Comparison of ENCODE assay signal across 1 cellular context in genomic region chr6:75345413-75345812, GRCh38.
TF ChIP-seq lines count a peak whose summit lies in the region.

No MANE protein-coding gene starts in this region.

TF ChIP-seq in K562, 482 proteins besides CTCF, POLR2A, EP300 and RAD21 (continued from another document and continues in another):
- TF ChIP-seq MECOM (CRISPR knock-in tag; IDR thresholded peaks at IDR 0.05) (no peak), E2F8 (IDR thresholded peaks at IDR 0.05; ENCODE audit: low read depth, partially characterized antibody) (no peak), CTBP1 (IDR thresholded peaks at IDR 0.05; ENCODE audit: borderline replicate concordance) (no peak), POLR2AphosphoS5 (IDR thresholded peaks at IDR 0.05; ENCODE audit: control insufficient read depth, insufficient read depth, low read depth, low read length) (no peak), PCBP1 (IDR thresholded peaks at IDR 0.05; ENCODE audit: low read depth, low read length, poor library complexity, severe bottlenecking) (no peak), SREBF1 (IDR thresholded peaks at IDR 0.05; ENCODE audit: borderline replicate concordance, low read depth, low read length) (peak; percentile 77; the same call in 1 of the 2 replicates), ZBTB26 (CRISPR knock-in tag; IDR thresholded peaks at IDR 0.05) (no peak), PHF8 (IDR thresholded peaks at IDR 0.05; ENCODE audit: borderline replicate concordance, low read length) (peak; percentile 29; the same call in 1 of the 2 replicates), ATF3 (IDR thresholded peaks at IDR 0.05) (peak; percentile 55; the same call in 1 of the 2 replicates), ATF3 (CRISPR knock-in tag; conservative IDR thresholded peaks at IDR 0.05) (peak; percentile 79), NFRKB (IDR thresholded peaks at IDR 0.05; ENCODE audit: low read depth) (peak; percentile 70; the same call in 1 of the 2 replicates), ZFPM2 (CRISPR knock-in tag; IDR thresholded peaks at IDR 0.05) (no peak), SRSF9 (IDR thresholded peaks at IDR 0.05; ENCODE audit: borderline replicate concordance, low read depth, low read length) (no peak), NCOA1 (IDR thresholded peaks at IDR 0.05; ENCODE audit: low read depth) (no peak), RAD51 (IDR thresholded peaks at IDR 0.05; ENCODE audit: borderline replicate concordance, low read depth) (no peak), HDAC1 (IDR thresholded peaks at IDR 0.05) (no peak), ZNF644 (tag; IDR thresholded peaks at IDR 0.05; ENCODE audit: low read depth) (no peak), CREB1 (IDR thresholded peaks at IDR 0.05) (peak; percentile 44; the same call in 1 of the 2 replicates), CREB1 (CRISPR knock-in tag; IDR thresholded peaks at IDR 0.05) (peak; percentile 51; the same call in 1 of the 2 replicates), EGR1 (conservative IDR thresholded peaks at IDR 0.05) (no peak), POLR2H (tag; IDR thresholded peaks at IDR 0.05; ENCODE audit: low read depth) (peak; percentile 91), ZNF146 (CRISPR knock-in tag; IDR thresholded peaks at IDR 0.05; ENCODE audit: unreplicated experiment) (no peak), STAT5B (CRISPR knock-in tag; IDR thresholded peaks at IDR 0.05) (no peak), HNRNPLL (IDR thresholded peaks at IDR 0.05; ENCODE audit: low read depth, low read length, poor library complexity, severe bottlenecking) (no peak), CHD4 (IDR thresholded peaks at IDR 0.05; ENCODE audit: insufficient read depth, insufficient replicate concordance, low read depth, low read length, poor library complexity, severe bottlenecking) (no peak), POLR2B (IDR thresholded peaks at IDR 0.05; ENCODE audit: low read depth, partially characterized antibody) (peak; percentile 62), YBX1 (IDR thresholded peaks at IDR 0.05) (no peak), ZZZ3 (IDR thresholded peaks at IDR 0.05) (no peak), TBP (optimal IDR thresholded peaks at IDR 0.05; ENCODE audit: low read depth, low read length) (peak; percentile 71), U2AF1 (optimal IDR thresholded peaks at IDR 0.05; ENCODE audit: low read depth, low read length) (no peak), ZNF316 (IDR thresholded peaks at IDR 0.05) (peak; percentile 81), MCM7 (IDR thresholded peaks at IDR 0.05) (no peak), PHF21A (IDR thresholded peaks at IDR 0.05; ENCODE audit: borderline replicate concordance, low read depth) (no peak), ZNF592 (IDR thresholded peaks at IDR 0.05) (peak; percentile 34; the same call in 1 of the 2 replicates), MYC (IDR thresholded peaks at IDR 0.05; ENCODE audit: low read depth, low read length) (no peak), MYC (CRISPR knock-in tag; IDR thresholded peaks at IDR 0.05; ENCODE audit: borderline replicate concordance, low read depth) (no peak), BHLHE40 (IDR thresholded peaks at IDR 0.05; ENCODE audit: low read length) (0 out of 2 replicates have a peak, but pooled peaks have one; percentile 11), HDAC8 (tag; IDR thresholded peaks at IDR 0.05) (no peak), L3MBTL2 (IDR thresholded peaks at IDR 0.05) (no peak), ZNF431 (CRISPR knock-in tag; IDR thresholded peaks at IDR 0.05) (no peak), SUPT5H (IDR thresholded peaks at IDR 0.05) (0 out of 2 replicates have a peak, but pooled peaks have one; percentile 38), ATF7 (IDR thresholded peaks at IDR 0.05) (peak; percentile 68), NR4A1 (CRISPR knock-in tag; IDR thresholded peaks at IDR 0.05) (no peak), NR4A1 (tag; IDR thresholded peaks at IDR 0.05) (no peak), ZKSCAN8 (CRISPR knock-in tag; IDR thresholded peaks at IDR 0.05) (no peak), SMAD4 (CRISPR knock-in tag; conservative IDR thresholded peaks at IDR 0.05) (no peak; the same call in 1 of the 2 replicates), ZNF140 (CRISPR knock-in tag; IDR thresholded peaks at IDR 0.05) (no peak), MAFG (tag; conservative IDR thresholded peaks at IDR 0.05) (peak; percentile 28; the same call in 1 of the 2 replicates), SIN3A (IDR thresholded peaks at IDR 0.05; ENCODE audit: borderline replicate concordance in 2 of 2, control insufficient read depth in 1 of 2, low read depth in 2 of 2, low read length in 2 of 2) (no peak), ZBTB12 (CRISPR knock-in tag; IDR thresholded peaks at IDR 0.05) (no peak), ZBTB11 (CRISPR knock-in tag; IDR thresholded peaks at IDR 0.05) (no peak), THRAP3 (IDR thresholded peaks at IDR 0.05; ENCODE audit: borderline replicate concordance) (no peak), ZNF75A (CRISPR knock-in tag; IDR thresholded peaks at IDR 0.05) (no peak), ZFX (CRISPR knock-in tag; IDR thresholded peaks at IDR 0.05) (peak; percentile 64), ZNF561 (CRISPR knock-in tag; conservative IDR thresholded peaks at IDR 0.05) (no peak)
- TF ChIP-seq, protein P1, sequence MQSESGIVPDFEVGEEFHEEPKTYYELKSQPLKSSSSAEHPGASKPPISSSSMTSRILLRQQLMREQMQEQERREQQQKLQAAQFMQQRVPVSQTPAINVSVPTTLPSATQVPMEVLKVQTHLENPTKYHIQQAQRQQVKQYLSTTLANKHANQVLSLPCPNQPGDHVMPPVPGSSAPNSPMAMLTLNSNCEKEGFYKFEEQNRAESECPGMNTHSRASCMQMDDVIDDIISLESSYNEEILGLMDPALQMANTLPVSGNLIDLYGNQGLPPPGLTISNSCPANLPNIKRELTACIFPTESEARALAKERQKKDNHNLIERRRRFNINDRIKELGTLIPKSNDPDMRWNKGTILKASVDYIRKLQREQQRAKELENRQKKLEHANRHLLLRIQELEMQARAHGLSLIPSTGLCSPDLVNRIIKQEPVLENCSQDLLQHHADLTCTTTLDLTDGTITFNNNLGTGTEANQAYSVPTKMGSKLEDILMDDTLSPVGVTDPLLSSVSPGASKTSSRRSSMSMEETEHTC (IDR thresholded peaks at IDR 0.05) = no peak
- TF ChIP-seq, protein P2, sequence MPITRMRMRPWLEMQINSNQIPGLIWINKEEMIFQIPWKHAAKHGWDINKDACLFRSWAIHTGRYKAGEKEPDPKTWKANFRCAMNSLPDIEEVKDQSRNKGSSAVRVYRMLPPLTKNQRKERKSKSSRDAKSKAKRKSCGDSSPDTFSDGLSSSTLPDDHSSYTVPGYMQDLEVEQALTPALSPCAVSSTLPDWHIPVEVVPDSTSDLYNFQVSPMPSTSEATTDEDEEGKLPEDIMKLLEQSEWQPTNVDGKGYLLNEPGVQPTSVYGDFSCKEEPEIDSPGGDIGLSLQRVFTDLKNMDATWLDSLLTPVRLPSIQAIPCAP (CRISPR knock-in tag; IDR thresholded peaks at IDR 0.05; ENCODE audit: borderline replicate concordance) = no peak
- TF ChIP-seq, protein P3, sequence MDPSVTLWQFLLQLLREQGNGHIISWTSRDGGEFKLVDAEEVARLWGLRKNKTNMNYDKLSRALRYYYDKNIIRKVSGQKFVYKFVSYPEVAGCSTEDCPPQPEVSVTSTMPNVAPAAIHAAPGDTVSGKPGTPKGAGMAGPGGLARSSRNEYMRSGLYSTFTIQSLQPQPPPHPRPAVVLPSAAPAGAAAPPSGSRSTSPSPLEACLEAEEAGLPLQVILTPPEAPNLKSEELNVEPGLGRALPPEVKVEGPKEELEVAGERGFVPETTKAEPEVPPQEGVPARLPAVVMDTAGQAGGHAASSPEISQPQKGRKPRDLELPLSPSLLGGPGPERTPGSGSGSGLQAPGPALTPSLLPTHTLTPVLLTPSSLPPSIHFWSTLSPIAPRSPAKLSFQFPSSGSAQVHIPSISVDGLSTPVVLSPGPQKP (CRISPR knock-in tag; IDR thresholded peaks at IDR 0.05) = no peak
